In the genomic region with DNA sequence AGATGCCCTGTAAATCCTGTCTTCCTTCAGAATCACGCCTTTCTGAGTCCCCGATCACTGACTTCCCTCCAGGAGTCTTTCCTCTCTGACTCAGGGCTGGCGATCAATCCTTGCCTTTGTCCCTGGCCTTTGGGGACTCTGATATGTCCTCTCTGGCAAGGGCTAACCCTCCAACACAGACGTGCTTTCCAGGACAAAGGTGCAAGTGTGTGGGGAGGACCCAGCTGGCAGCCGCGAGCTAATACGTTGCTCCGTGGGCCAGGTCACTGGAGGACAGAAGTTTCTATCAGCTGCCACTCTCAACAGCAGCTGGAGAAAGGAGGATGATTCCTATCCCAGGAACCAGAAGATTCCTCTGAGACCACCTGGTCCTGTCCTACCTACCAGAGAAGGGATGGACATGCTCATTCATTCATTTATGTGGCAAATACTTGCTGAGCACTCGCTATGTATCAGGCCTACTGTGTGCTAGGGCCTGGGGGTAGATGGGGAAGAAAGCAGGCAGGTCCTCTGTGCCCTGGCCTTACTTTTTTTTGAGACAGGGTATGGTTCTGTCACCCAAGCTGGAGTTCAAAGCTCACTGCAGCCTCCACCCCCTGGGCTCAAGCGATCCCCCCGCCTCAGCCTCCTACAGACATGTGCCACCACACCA, we compare ENCODE assay signal across 17 cellular contexts. TPM values are rescaled to one million over a fixed set of nuclear protein-coding genes. Genes with fewer than 3 reads are reported as not detected.
DNase-seq lines count a peak whose midpoint lies in the region; ATAC-seq and TF ChIP-seq lines count a peak whose summit lies in the region.
"Had no signal": no experiment of that assay in that cellular context is flagged by ENCODE, and none has a peak within 500 bp of the region (broad histone marks: within the 10 kb centered on the region; RNA-seq: fewer than 3 reads in every experiment).

No MANE protein-coding gene starts in this region.

- H3K23ac ChIP-seq in mesendoderm (ENCODE audit: low read length): no peak overlapping the region

- intact Hi-C loops in mammary epithelial cell (cut with micrococcal nuclease): no loop called here
- intact Hi-C loops in MCF 10A (cut with micrococcal nuclease): no loop called here
- intact Hi-C loops in testis (cut with DNase I; ENCODE audit: low total_unique reads): no loop called here

- no peak overlapping the region for H2BK5ac ChIP-seq in mesendoderm (ENCODE audit: low read length)

- H3K27ac ChIP-seq in mammary epithelial cell (ENCODE audit: insufficient read depth, low read depth, low read length) (no peak overlapping the region), ectodermal cell (ENCODE audit: insufficient read depth, low read depth, low read length, poor library complexity, severe bottlenecking) (peak overlapping the region; percentile 18), mesendoderm (ENCODE audit: low read depth, low read length) (no peak overlapping the region), testis (no peak overlapping the region), smooth muscle cell (ENCODE audit: low read depth) (no peak overlapping the region)
- H3K27ac ChIP-seq: 22Rv1 had no signal

- H3K9me3 Mint-ChIP-seq in MCF 10A (ENCODE audit: unreplicated experiment): no peaks in the 10 kb centered on the region

- dilution Hi-C loops in mammary epithelial cell (cut with HindIII; ENCODE audit: low sequenced_read_pairs): no loop called here

- H3F3A ChIP-seq in smooth muscle cell (ENCODE audit: low read depth): no peaks in the 10 kb centered on the region

- no peaks in the 10 kb centered on the region for H3K79me1 ChIP-seq in mesendoderm (ENCODE audit: low read length)

- H4K20me1 ChIP-seq in mammary epithelial cell (ENCODE audit: insufficient read depth, low read length) (no peaks in the 10 kb centered on the region), smooth muscle cell (ENCODE audit: low read depth) (no peaks in the 10 kb centered on the region)

- no peak for ATAC-seq in HG02870 (IDR thresholded peaks at IDR 0.05; ENCODE audit: unreplicated experiment)

- BruUV-seq in mammary epithelial cell (replicated peaks; lab: Mats Ljungman, UMichigan) (no TSS peak), MCF 10A (replicated peaks; lab: Mats Ljungman, UMichigan) (no TSS peak)

- CTCF ChIA-PET in mammary epithelial cell (lab: Charles Lee; ENCODE audit: low non-redundant PET) (no interaction called here), MCF 10A (lab: Yijun Ruan, JAX) (interaction anchor here (0.6 to 1.3 kb wide), 4 partner anchors 14 to 68 kb away, joined by 3 to 4 read pairs (median 3); no protein-coding TSS in a partner anchor), HEK293T (lab: Yijun Ruan, JAX) (no interaction called here)

- 43% methylated on average over 10 of the region's 11 CpGs for WGBS in mammary epithelial cell (ENCODE audit: low coverage, missing lambda C conversion rate)
- WGBS in ectodermal cell, 2 experiments: 82 to 85% methylated on average over 11 of the region's 11 CpGs
- no CpG with 5 or more reads among the region's 11 CpGs for WGBS in mesendoderm (ENCODE audit: extremely low coverage, insufficient coverage, low lambda C conversion rate)
- WGBS in testis, 2 donors: 65 to 66% methylated on average over 11 of the region's 11 CpGs
- WGBS in smooth muscle cell (ENCODE audit: low lambda C conversion rate): 81% methylated on average over 11 of the region's 11 CpGs

- H3K4ac ChIP-seq in mesendoderm (ENCODE audit: low read depth, low read length): no peak overlapping the region

- no peak overlapping the region for H4K5ac ChIP-seq in mesendoderm (ENCODE audit: low read length)

- peaks cover 14% of the 10 kb centered on the region for H3K4me1 Mint-ChIP-seq in MCF 10A (ENCODE audit: insufficient read depth, unreplicated experiment)

- no peak overlapping the region for H3K4me3 ChIP-seq in mammary epithelial cell (replicated peaks in 1 of 3; ENCODE audit: insufficient read depth in 1 of 3, low read depth in 2 of 3, low read length in 3 of 3)
- no peak overlapping the region for H3K4me3 ChIP-seq in ectodermal cell (ENCODE audit: insufficient read depth, low read depth, low read length)
- no peak overlapping the region for H3K4me3 ChIP-seq in mesendoderm (ENCODE audit: low read length)
- no peak overlapping the region for H3K4me3 ChIP-seq in testis
- H3K4me3 ChIP-seq in smooth muscle cell: no peak overlapping the region

- H3K36me3 Mint-ChIP-seq in MCF 10A (ENCODE audit: insufficient read depth, unreplicated experiment): peaks cover 10% of the 10 kb centered on the region

- TF ChIP-seq POLR2A in testis (IDR thresholded peaks at IDR 0.05): no peak

- H3K36me3 ChIP-seq in mammary epithelial cell (ENCODE audit: insufficient read depth, low read length): no peaks in the 10 kb centered on the region
- H3K36me3 ChIP-seq in ectodermal cell (ENCODE audit: control insufficient read depth, insufficient read depth, low read length): no peaks in the 10 kb centered on the region
- H3K36me3 ChIP-seq in mesendoderm (ENCODE audit: control insufficient read depth, insufficient read depth, low read length): no peaks in the 10 kb centered on the region
- H3K36me3 ChIP-seq in testis (ENCODE audit: low read depth, missing control alignments): no peaks in the 10 kb centered on the region
- H3K36me3 ChIP-seq in smooth muscle cell (ENCODE audit: low read depth): no peaks in the 10 kb centered on the region

- H2AK5ac ChIP-seq in mesendoderm (ENCODE audit: low read length): no peak overlapping the region

- no peaks in the 10 kb centered on the region for H3K9me3 ChIP-seq in mammary epithelial cell (replicated peaks; ENCODE audit: insufficient read depth, low read length)
- no peaks in the 10 kb centered on the region for H3K9me3 ChIP-seq in ectodermal cell (ENCODE audit: control insufficient read depth, low read length)
- no peaks in the 10 kb centered on the region for H3K9me3 ChIP-seq in testis
- no peaks in the 10 kb centered on the region for H3K9me3 ChIP-seq in smooth muscle cell (replicated peaks; ENCODE audit: low read depth)

- H3K18ac ChIP-seq in mesendoderm (ENCODE audit: low read length): no peak overlapping the region

- DNase-seq in mammary epithelial cell (no peak), MCF 10A (ENCODE audit: unreplicated experiment) (no peak), mesendoderm (no peak), testis (peak; percentile 65), smooth muscle cell (lab: John Stamatoyannopoulos, UW; ENCODE audit: unreplicated experiment) (no peak), HEK293T (ENCODE audit: extremely low spot score) (no peak)
- DNase-seq: COR-L47, KG1, NCI-H1105, NCI-H187, NCI-H2171, NCI-H446 treated with DMSO at 0.1 percent for 48 hours, NCI-H774, SW 1271 had no signal

- TF ChIP-seq CTCF in mammary epithelial cell (conservative IDR thresholded peaks at IDR 0.05 in 1 of 2, IDR thresholded peaks at IDR 0.05 in 1 of 2; ENCODE audit: extremely low read depth in 1 of 2, insufficient read depth in 1 of 2, low read depth in 1 of 2, low read length in 2 of 2) (no peak), MCF 10A (IDR thresholded peaks at IDR 0.05; ENCODE audit: unreplicated experiment) (no peak), testis (IDR thresholded peaks at IDR 0.05) (no peak), smooth muscle cell (IDR thresholded peaks at IDR 0.05; ENCODE audit: borderline replicate concordance, insufficient read depth, poor library complexity, severe bottlenecking) (no peak)

- H3K27me3 ChIP-seq in mammary epithelial cell (ENCODE audit: insufficient read depth, low read length) (no peaks in the 10 kb centered on the region), ectodermal cell (ENCODE audit: control insufficient read depth, insufficient read depth, low read length, poor library complexity, severe bottlenecking) (no peaks in the 10 kb centered on the region), mesendoderm (ENCODE audit: insufficient read depth, low read length, poor library complexity) (no peaks in the 10 kb centered on the region), testis (no peaks in the 10 kb centered on the region), smooth muscle cell (ENCODE audit: low read depth) (no peaks in the 10 kb centered on the region)

- H2AFZ ChIP-seq in mammary epithelial cell (ENCODE audit: low read depth, low read length): peak overlapping the region; percentile 40
- no peak overlapping the region for H2AFZ ChIP-seq in smooth muscle cell (ENCODE audit: low read depth)

- H3K4me3 Mint-ChIP-seq in MCF 10A (ENCODE audit: unreplicated experiment): no peak overlapping the region

- no peak overlapping the region for H2BK120ac ChIP-seq in mesendoderm (ENCODE audit: low read depth, low read length)

- no peaks in the 10 kb centered on the region for H3K79me2 ChIP-seq in mammary epithelial cell (ENCODE audit: insufficient read depth, low read length)
- no peaks in the 10 kb centered on the region for H3K79me2 ChIP-seq in mesendoderm (ENCODE audit: control insufficient read depth, insufficient read depth, low read length)
- no peaks in the 10 kb centered on the region for H3K79me2 ChIP-seq in smooth muscle cell (ENCODE audit: low read depth)

- H3K4me1 ChIP-seq in mammary epithelial cell (ENCODE audit: insufficient read depth, low read length) (no peaks in the 10 kb centered on the region), ectodermal cell (ENCODE audit: control insufficient read depth, insufficient read depth, low read length) (peaks cover 9% of the 10 kb centered on the region), mesendoderm (ENCODE audit: control insufficient read depth, low read depth, low read length) (no peaks in the 10 kb centered on the region), testis (no peaks in the 10 kb centered on the region), smooth muscle cell (ENCODE audit: low read depth) (no peaks in the 10 kb centered on the region)

- H3K4me2 ChIP-seq in mammary epithelial cell (ENCODE audit: insufficient read depth, low read depth, low read length) (no peak overlapping the region), mesendoderm (ENCODE audit: low read length) (no peak overlapping the region), smooth muscle cell (no peak overlapping the region)

- POLR2A ChIA-PET in MCF 10A (lab: Yijun Ruan, JAX): no interaction called here
- POLR2A ChIA-PET in HEK293T (lab: Yijun Ruan, JAX): interaction anchor here (1.4 to 1.6 kb wide), 2 partner anchors 10 to 15 kb away, joined by 3 to 4 read pairs; no protein-coding TSS in a partner anchor

- H3K27ac Mint-ChIP-seq in MCF 10A (ENCODE audit: low read depth, unreplicated experiment): no peak overlapping the region

- H4K8ac ChIP-seq in mesendoderm (ENCODE audit: low read depth, low read length): no peak overlapping the region

- peak overlapping the region; percentile 22 for H3K56ac ChIP-seq in mesendoderm (ENCODE audit: low read length)

- H3K9ac ChIP-seq in mammary epithelial cell (ENCODE audit: insufficient read depth, low read length): no peak overlapping the region
- H3K9ac ChIP-seq in mesendoderm (ENCODE audit: low read length): peak overlapping the region; percentile 5
- no peak overlapping the region for H3K9ac ChIP-seq in smooth muscle cell (ENCODE audit: low read depth)

- in situ Hi-C loops in mammary epithelial cell (cut with MboI; ENCODE audit: low sequenced_read_pairs in 2 of 2): no loop called here

- H2BK15ac ChIP-seq in mesendoderm (replicated peaks; ENCODE audit: low read depth): no peak overlapping the region

- H3K27me3 Mint-ChIP-seq in MCF 10A (ENCODE audit: insufficient read depth, unreplicated experiment): no peaks in the 10 kb centered on the region

RNA-seq across cellular contexts. Expression of a gene that starts 8.5 kb away (rescaled TPM):
- total RNA-seq in mammary epithelial cell (10 to 100 TPM; 44.8 to 60.9 TPM), MCF 10A (2022) (48.2 and 71.0 TPM in 2 replicates), testis (10 to 100 TPM; 46.9 to 73.6 TPM), smooth muscle cell (4.5 and 6.8 TPM in 2 replicates)
- polyA plus RNA-seq in mammary epithelial cell (122 TPM), testis (ENCODE audit: insufficient read depth, low read depth, low replicate concordance) (116 TPM), smooth muscle cell (10.1 and 16.9 TPM in 2 replicates)
- 117 TPM for polyA minus RNA-seq in mammary epithelial cell
- polyA plus RNA-seq in ectodermal cell (2013, experiment 1 of 4): 18.1 TPM
- 14.9 TPM for polyA plus RNA-seq in ectodermal cell (2013, experiment 2 of 4)
- polyA plus RNA-seq in ectodermal cell (2013, experiment 3 of 4): 12.5 TPM
- polyA plus RNA-seq in ectodermal cell (2013, experiment 4 of 4): 11.5 TPM
- 55.4 TPM for polyA plus RNA-seq in mesendoderm (2013, experiment 1 of 2)
- 56.4 TPM for polyA plus RNA-seq in mesendoderm (2013, experiment 2 of 2)

RNA-seq across cellular contexts. Expression of a gene that starts 42.3 kb away (rescaled TPM):
- total RNA-seq in mammary epithelial cell (1,000 to 10,000 TPM; 1,187 to 2,186 TPM), MCF 10A (2022) (1,485 and 1,602 TPM in 2 replicates), testis (1,000 to 10,000 TPM; 1,262 to 1,458 TPM), smooth muscle cell (1,327 and 1,477 TPM in 2 replicates)
- polyA plus RNA-seq in mammary epithelial cell (3,278 TPM), testis (ENCODE audit: insufficient read depth, low read depth, low replicate concordance) (2,678 TPM), smooth muscle cell (1,322 and 1,339 TPM in 2 replicates)
- 2,197 TPM for polyA minus RNA-seq in mammary epithelial cell
- 683 TPM for polyA plus RNA-seq in ectodermal cell (2013, experiment 1 of 4)
- 728 TPM for polyA plus RNA-seq in ectodermal cell (2013, experiment 2 of 4)
- polyA plus RNA-seq in ectodermal cell (2013, experiment 3 of 4): 757 TPM
- 742 TPM for polyA plus RNA-seq in ectodermal cell (2013, experiment 4 of 4)
- polyA plus RNA-seq in mesendoderm (2013, experiment 1 of 2): 737 TPM
- 751 TPM for polyA plus RNA-seq in mesendoderm (2013, experiment 2 of 2)
